Comparison of ENCODE assay signal across 14 cellular contexts in genomic region chr6:32815996-32816395, GRCh38. TPM values are rescaled to one million over a fixed set of nuclear protein-coding genes. Genes with fewer than 3 reads are reported as not detected.
DNase-seq lines count a peak whose midpoint lies in the region; ATAC-seq and TF ChIP-seq lines count a peak whose summit lies in the region.
"Had no signal": no experiment of that assay in that cellular context is flagged by ENCODE, and none has a peak within 500 bp of the region (broad histone marks: within the 10 kb centered on the region; RNA-seq: fewer than 3 reads in every experiment).

No MANE protein-coding gene starts in this region.

- H3K27me3 ChIP-seq in mononuclear cell (ENCODE audit: insufficient read depth, low read length) = no peaks in the 10 kb centered on the region

- H3K4me1 ChIP-seq in mononuclear cell (ENCODE audit: insufficient read depth, low read length) = peaks cover 3% of the 10 kb centered on the region
- H3K4me1 ChIP-seq: gastroesophageal sphincter had no signal

- TF ChIP-seq CTCF in GM13977 (IDR thresholded peaks at IDR 0.05; ENCODE audit: extremely low read depth, insufficient read depth, missing control alignments) = no peak

- ATAC-seq in GM21423 (IDR thresholded peaks at IDR 0.05; ENCODE audit: unreplicated experiment) = peak; percentile 62
- peak; percentile 54 for ATAC-seq in HG03521 (IDR thresholded peaks at IDR 0.05; ENCODE audit: unreplicated experiment)

- H3K9me3 ChIP-seq in mononuclear cell (ENCODE audit: low read depth, low read length) = no peaks in the 10 kb centered on the region
- H3K9me3 ChIP-seq: gastroesophageal sphincter had no signal

- peak; percentile 58 for DNase-seq in GM13977 (ENCODE audit: low spot score)
- DNase-seq in NCI-H524 treated with DMSO at 0.1 percent for 48 hours (lab: John Stamatoyannopoulos, UW) = no peak
- no peak for DNase-seq in posterior vena cava (ENCODE audit: low spot score)
- DNase-seq in T-helper 2 cell = no peak
- DNase-seq in NCI-H146 (lab: John Stamatoyannopoulos, UW) = no peak
- DNase-seq: activated T-cell treated with anti-CD3 and anti-CD28 coated beads for 4 hours, anterior cingulate cortex, NCI-H2081, WERI-Rb-1 had no signal

- in situ Hi-C loops in GM13977 (cut with MboI; ENCODE audit: low pct_unique_long_range_greater_than_20kb, low sequenced_read_pairs, unreplicated experiment) = no loop called here

- peak overlapping the region; percentile 46 for H3K4me3 ChIP-seq in mononuclear cell (ENCODE audit: low read length)
- H3K4me3 ChIP-seq: gastroesophageal sphincter had no signal

- intact Hi-C loops in posterior vena cava (cut with DNase I) = no loop called here

RNA-seq across cellular contexts. Expression of gene HLA-DOB, which starts 0.8 kb away (rescaled TPM):
- total RNA-seq in mononuclear cell (6.6 TPM), posterior vena cava (under 1 TPM; 0.19 to 0.69 TPM)
- total RNA-seq: RPMI7951 had no signal

RNA-seq across cellular contexts. Expression of gene TAP2, which starts 22.5 kb away (rescaled TPM):
- 45.0 TPM for total RNA-seq in mononuclear cell
- 10 to 100 TPM; 23.3 to 27.4 TPM for total RNA-seq in posterior vena cava

RNA-seq across cellular contexts. Expression of gene PSMB8, which starts 27.9 kb away (rescaled TPM):
- total RNA-seq in mononuclear cell (81.4 TPM), posterior vena cava (10 to 100 TPM; 37.7 to 42.8 TPM)

RNA-seq across cellular contexts. Expression of gene TAP1, which starts 37.5 kb away (rescaled TPM):
- 67.2 TPM for total RNA-seq in mononuclear cell
- 10 to 100 TPM; 30.2 to 47.3 TPM for total RNA-seq in posterior vena cava

RNA-seq across cellular contexts. Expression of gene PSMB9, which starts 38.0 kb away (rescaled TPM):
- total RNA-seq in mononuclear cell = 18.7 TPM
- total RNA-seq in posterior vena cava = 10 to 100 TPM; 23.9 to 25.6 TPM
